24 cellular contexts compared by ENCODE assay signal in genomic region chr6:41528409-41528963, GRCh38. TPM values are rescaled to one million over a fixed set of nuclear protein-coding genes. Genes with fewer than 3 reads are reported as not detected.
DNase-seq lines count a peak whose midpoint lies in the region; ATAC-seq, FAIRE-seq and TF ChIP-seq lines count a peak whose summit lies in the region.
"Had no signal": no experiment of that assay in that cellular context is flagged by ENCODE, and none has a peak within 500 bp of the region (broad histone marks: within the 10 kb centered on the region; RNA-seq: fewer than 3 reads in every experiment).

No MANE protein-coding gene starts in this region.

- 54 to 62% (median 59%) methylated on average over 10 to 11 of the region's 11 CpGs for WGBS in psoas muscle, 3 donors

- H3K9ac ChIP-seq in BLaER1 treated with 17β-estradiol and CSF1 and Interleukin-3, amounts not matched to agents 10 nM and 100 nM: peak overlapping the region in 7 of 11 experiments; percentile 3 to 46 (median 36); a peak in 8 of 22 replicates
- H3K9ac ChIP-seq in kidney (ENCODE audit: low read length in 2 of 2) (no peak overlapping the region), parathyroid adenoma (no peak overlapping the region)

- ATAC-seq in esophagus mucosa: no peak
- no peak for ATAC-seq in GM18520 (IDR thresholded peaks at IDR 0.05; ENCODE audit: unreplicated experiment)
- no peak for ATAC-seq in psoas muscle
- ATAC-seq: activated CD8-positive, alpha-beta T cell treated with anti-CD3 and anti-CD28 coated beads for 36 hours; activated naive CD4-positive, alpha-beta T cell treated with anti-CD3 and anti-CD28 coated beads, Interleukin-2, amount 50 U/mL, for 72 hours; natural killer cell treated with Interleukin-12 subunit alpha and Interleukin-12 subunit beta and Interleukin-15 and Interleukin-18, amount 100 ng/mL, for 72 hours had no signal

- peak overlapping the region in 4 of 10 experiments; percentile 0 to 51 (median 28); a peak in 3 of 20 replicates for H3K4me3 ChIP-seq in BLaER1 treated with 17β-estradiol and CSF1 and Interleukin-3, amounts not matched to agents 10 nM and 100 nM
- H3K4me3 ChIP-seq in WERI-Rb-1 (ENCODE audit: low read depth, low read length): no peak overlapping the region
- H3K4me3 ChIP-seq in kidney (ENCODE audit: low read length in 2 of 2): no peak overlapping the region
- H3K4me3 ChIP-seq in parathyroid adenoma (ENCODE audit: low read depth, low read length): no peak overlapping the region
- no peak overlapping the region for H3K4me3 ChIP-seq in SJCRH30
- H3K4me3 ChIP-seq in psoas muscle: no peak overlapping the region
- H3K4me3 ChIP-seq: cardiac muscle cell, PC-9 had no signal

- H3K9me3 ChIP-seq in BLaER1 treated with 17β-estradiol and CSF1 and Interleukin-3, amounts not matched to agents 10 nM and 100 nM (replicated peaks in 1 of 11): no peaks in the 10 kb centered on the region
- no peaks in the 10 kb centered on the region for H3K9me3 ChIP-seq in WERI-Rb-1 (ENCODE audit: severe bottlenecking)
- no peaks in the 10 kb centered on the region for H3K9me3 ChIP-seq in kidney (ENCODE audit: control insufficient read depth in 1 of 2, low read length in 2 of 2)
- no peaks in the 10 kb centered on the region for H3K9me3 ChIP-seq in parathyroid adenoma (ENCODE audit: control insufficient read depth, low read length)
- no peaks in the 10 kb centered on the region for H3K9me3 ChIP-seq in SJCRH30 (replicated peaks)
- no peaks in the 10 kb centered on the region for H3K9me3 ChIP-seq in psoas muscle

- intact Hi-C loops in kidney (cut with DNase I): no loop called here
- intact Hi-C loops in psoas muscle (cut with DNase I): no loop called here

- peaks cover 41 to 74% (median 68%) of the 10 kb centered on the region in 10 experiments for H3K4me1 ChIP-seq in BLaER1 treated with 17β-estradiol and CSF1 and Interleukin-3, amounts not matched to agents 10 nM and 100 nM
- H3K4me1 ChIP-seq in kidney (ENCODE audit: control insufficient read depth in 1 of 2, insufficient read depth in 1 of 2, low read depth in 1 of 2, low read length in 2 of 2) (peaks cover 0 to 5% of the 10 kb centered on the region in 2 donors), parathyroid adenoma (no peaks in the 10 kb centered on the region), SJCRH30 (peaks cover 10% of the 10 kb centered on the region; the same call in 1 of the 2 replicates), psoas muscle (no peaks in the 10 kb centered on the region)

- no peak for FAIRE-seq in kidney (lab: Jason Lieb, UNC)

- TF ChIP-seq CTCF in WERI-Rb-1 (IDR thresholded peaks at IDR 0.05; ENCODE audit: low read depth, low read length): no peak
- no peak for TF ChIP-seq CTCF in kidney (IDR thresholded peaks at IDR 0.05; ENCODE audit: borderline replicate concordance, extremely low read depth, insufficient read depth)
- TF ChIP-seq CTCF in parathyroid adenoma (IDR thresholded peaks at IDR 0.05): no peak
- no peak for TF ChIP-seq CTCF in psoas muscle (IDR thresholded peaks at IDR 0.05)

- no peaks in the 10 kb centered on the region for H3K79me2 ChIP-seq in parathyroid adenoma

- peak overlapping the region; percentile 9 for H2AFZ ChIP-seq in parathyroid adenoma
- H2AFZ ChIP-seq: PC-9 had no signal

- H3K27ac ChIP-seq in BLaER1 treated with 17β-estradiol and CSF1 and Interleukin-3, amounts not matched to agents 10 nM and 100 nM: 0 out of 22 replicates have a peak overlapping the region, but pooled peaks of 2 of the 11 experiments have one; percentile 4 to 15
- H3K27ac ChIP-seq in WERI-Rb-1 (peak overlapping the region; percentile 59), kidney (ENCODE audit: low read depth in 2 of 2, low read length in 2 of 2) (no peak overlapping the region), parathyroid adenoma (no peak overlapping the region), SJCRH30 (no peak overlapping the region), psoas muscle (no peak overlapping the region)
- H3K27ac ChIP-seq: C4-2B, cardiac muscle cell, PC-9 had no signal

- peaks cover 0 to 21% (median 11%) of the 10 kb centered on the region in 11 experiments; a peak in 15 of 22 replicates for H3K27me3 ChIP-seq in BLaER1 treated with 17β-estradiol and CSF1 and Interleukin-3, amounts not matched to agents 10 nM and 100 nM
- no peaks in the 10 kb centered on the region for H3K27me3 ChIP-seq in WERI-Rb-1 (ENCODE audit: insufficient read depth, low read depth, severe bottlenecking)
- no peaks in the 10 kb centered on the region for H3K27me3 ChIP-seq in parathyroid adenoma (ENCODE audit: control insufficient read depth, insufficient read depth, low read length)
- H3K27me3 ChIP-seq in SJCRH30: no peaks in the 10 kb centered on the region
- H3K27me3 ChIP-seq in psoas muscle (ENCODE audit: insufficient read depth in 3 of 3, low read length in 2 of 3): peaks cover 0 to 22% (median 9%) of the 10 kb centered on the region in 3 donors

- H3K36me3 ChIP-seq in BLaER1 treated with 17β-estradiol and CSF1 and Interleukin-3, amounts not matched to agents 10 nM and 100 nM: no peaks in the 10 kb centered on the region
- no peaks in the 10 kb centered on the region for H3K36me3 ChIP-seq in WERI-Rb-1
- H3K36me3 ChIP-seq in kidney (ENCODE audit: control insufficient read depth in 1 of 2, insufficient read depth in 2 of 2, low read length in 2 of 2): no peaks in the 10 kb centered on the region
- no peaks in the 10 kb centered on the region for H3K36me3 ChIP-seq in parathyroid adenoma (ENCODE audit: control insufficient read depth, insufficient read depth, low read length)
- H3K36me3 ChIP-seq in SJCRH30: no peaks in the 10 kb centered on the region
- H3K36me3 ChIP-seq in psoas muscle (ENCODE audit: insufficient read depth in 1 of 2, low read depth in 1 of 2): no peaks in the 10 kb centered on the region
- H3K36me3 ChIP-seq: cardiac muscle cell had no signal

- H3K4me2 ChIP-seq in BLaER1 treated with 17β-estradiol and CSF1 and Interleukin-3, amounts not matched to agents 10 nM and 100 nM: peak overlapping the region; percentile 63 to 97 (median 93)
- H3K4me2 ChIP-seq in parathyroid adenoma (ENCODE audit: low read length): no peak overlapping the region
- H3K4me2 ChIP-seq: PC-9 had no signal

- H4K20me1 ChIP-seq in BLaER1 treated with 17β-estradiol and CSF1 and Interleukin-3, amounts not matched to agents 10 nM and 100 nM: peaks cover 0 to 55% (median 7%) of the 10 kb centered on the region in 11 experiments; a peak in 11 of 22 replicates

- DNase-seq in WERI-Rb-1: no peak
- peak; percentile 18 for DNase-seq in kidney
- DNase-seq in SJCRH30: no peak
- no peak for DNase-seq in psoas muscle
- DNase-seq: activated CD4-positive, CD25-positive, alpha-beta regulatory T cell treated with anti-CD3 and anti-CD28 coated beads, Interleukin-2, amount 50 U/mL, for 72 hours; activated CD8-positive, alpha-beta T cell treated with anti-CD3 and anti-CD28 coated beads for 36 hours; Calu3; cortex of kidney; GF-D8; Karpas-422; left ventricle myocardium superior; NCI-H524 treated with DMSO at 0.1 percent for 48 hours; PC-9; stimulated activated CD4-positive, alpha-beta T cell treated with anti-CD3 and anti-CD28 coated beads, Interleukin-12 subunit alpha, Interleukin-12 subunit beta, amount 100 ng/mL, for 4 hours; stimulated activated CD4-positive, alpha-beta T cell treated with anti-CD3 and anti-CD28 coated beads, Interleukin-4, amount 100 ng/mL, for 1 hour; SW 1271 had no signal

RNA-seq across cellular contexts. Expression of gene FOXP4, which starts 17.7 kb away (rescaled TPM):
- total RNA-seq in kidney: 33.2 TPM
- 14.0 TPM for polyA plus RNA-seq in kidney (ENCODE audit: insufficient read depth, low read depth, low replicate concordance)
- total RNA-seq in esophagus mucosa: 12.0 TPM
- total RNA-seq in SJCRH30 (2014; rRNA removed; shearing (Covaris generic)): 9.2 and 10.3 TPM in 2 replicates
- total RNA-seq in psoas muscle: 10 to 100 TPM in 2 of 4 donors, 1 to 10 TPM in 2; 6.4 to 12.2 (median 9.9) TPM
- 1 to 10 TPM; 4.6 to 7.5 (median 5.9) TPM for polyA plus RNA-seq in psoas muscle

Comparison
In these comparisons a context has a peak if more than half of its experiments do, and no peak if none do; other contexts are left out.
1. H3K9ac ChIP-seq: peak in BLaER1 treated with 17β-estradiol and CSF1 and Interleukin-3, amounts not matched to agents 10 nM and 100 nM (7 of 11); none in kidney (0 of 2) and parathyroid adenoma (single experiment).